Comparison of ENCODE assay signal across 12 cellular contexts in genomic region chrX:40148439-40149285, GRCh38. TPM values are rescaled to one million over a fixed set of nuclear protein-coding genes. Genes with fewer than 3 reads are reported as not detected.
A peak's percentile ranks its signal among the peaks of the same experiment; 100 is the strongest.
DNase-seq lines count a peak whose midpoint lies in the region; ATAC-seq and TF ChIP-seq lines count a peak whose summit lies in the region.
"Had no signal": no experiment of that assay in that cellular context is flagged by ENCODE, and none has a peak within 500 bp of the region (broad histone marks: within the 10 kb centered on the region; RNA-seq: fewer than 3 reads in every experiment).

No MANE protein-coding gene starts in this region.

- H3K27ac Mint-ChIP-seq in memory B cell: no peak overlapping the region
- H3K27ac Mint-ChIP-seq in activated CD4-positive, alpha-beta T cell treated with anti-CD3 and anti-CD28 coated beads, Interleukin-2, amount 10 ng/mL, durations not matched to agents 7 days and 5 days: no peak overlapping the region
- H3K27ac Mint-ChIP-seq: activated CD4-positive, alpha-beta T cell treated with anti-CD3 and anti-CD28 coated beads, Interleukin-2, amount 10 ng/mL, durations not matched to agents 24 days and 14 days had no signal

- TF ChIP-seq CTCF in HL-60 (IDR thresholded peaks at IDR 0.05; ENCODE audit: insufficient read depth, low read length): no peak

- no peaks in the 10 kb centered on the region for H3K36me3 Mint-ChIP-seq in memory B cell
- H3K36me3 Mint-ChIP-seq in activated CD4-positive, alpha-beta T cell treated with anti-CD3 and anti-CD28 coated beads, Interleukin-2, amount 10 ng/mL, durations not matched to agents 7 days and 5 days (ENCODE audit: low read depth): no peaks in the 10 kb centered on the region

- peak overlapping the region; percentile 92 for H3K27ac ChIP-seq in HL-60 (replicated peaks)
- H3K27ac ChIP-seq: tibial nerve had no signal

- no peaks in the 10 kb centered on the region for H3K9me3 Mint-ChIP-seq in memory B cell
- no peaks in the 10 kb centered on the region for H3K9me3 Mint-ChIP-seq in activated CD4-positive, alpha-beta T cell treated with anti-CD3 and anti-CD28 coated beads, Interleukin-2, amount 10 ng/mL, durations not matched to agents 7 days and 5 days
- H3K9me3 Mint-ChIP-seq: activated CD4-positive, alpha-beta T cell treated with anti-CD3 and anti-CD28 coated beads, Interleukin-2, amount 10 ng/mL, durations not matched to agents 24 days and 14 days had no signal

- DNase-seq in CD1c-positive myeloid dendritic cell (ENCODE audit: extremely low spot score) (peak; percentile 37), HL-60 (ENCODE audit: low read depth in 1 of 2, low spot score in 1 of 2) (peak in 1 of 2 experiments; percentile 75), UCSD-AML1 (lab: John Stamatoyannopoulos, UW; ENCODE audit: unreplicated experiment) (peak; percentile 78), memory B cell (ENCODE audit: low spot score in 2 of 2) (no peak), hippocampal formation (lab: John Stamatoyannopoulos, UW) (no peak)
- DNase-seq in activated CD4-positive, alpha-beta T cell treated with anti-CD3 and anti-CD28 coated beads, Interleukin-2, amount 10 ng/mL, durations not matched to agents 7 days and 5 days: no peak
- DNase-seq: activated CD4-positive, alpha-beta T cell treated with anti-CD3 and anti-CD28 coated beads, Interleukin-2, amount 10 ng/mL, durations not matched to agents 24 days and 14 days; NCI-H69; stimulated activated CD4-positive, alpha-beta T cell treated with anti-CD3 and anti-CD28 coated beads, Interleukin-4, amount 100 ng/mL, for 24 hours had no signal

- peaks cover 4% of the 10 kb centered on the region for H3K4me1 Mint-ChIP-seq in memory B cell
- H3K4me1 Mint-ChIP-seq in activated CD4-positive, alpha-beta T cell treated with anti-CD3 and anti-CD28 coated beads, Interleukin-2, amount 10 ng/mL, durations not matched to agents 7 days and 5 days: peaks cover 17% of the 10 kb centered on the region

- H3K27me3 Mint-ChIP-seq in memory B cell: no peaks in the 10 kb centered on the region
- no peaks in the 10 kb centered on the region for H3K27me3 Mint-ChIP-seq in activated CD4-positive, alpha-beta T cell treated with anti-CD3 and anti-CD28 coated beads, Interleukin-2, amount 10 ng/mL, durations not matched to agents 7 days and 5 days

- ATAC-seq in memory B cell (ENCODE audit: low read depth) (no peak), esophagus mucosa (no peak), HG02642 (IDR thresholded peaks at IDR 0.05; ENCODE audit: poor library complexity, unreplicated experiment) (no peak)

- no peaks in the 10 kb centered on the region for H3K27me3 ChIP-seq in HL-60 (ENCODE audit: insufficient read depth, poor library complexity, severe bottlenecking)

- CTCF ChIA-PET in activated CD4-positive, alpha-beta T cell treated with anti-CD3 and anti-CD28 coated beads, Interleukin-2, amount 10 ng/mL, durations not matched to agents 7 days and 5 days (lab: Charles Lee): interaction anchor here (1.3 to 2.3 kb wide), 2 partner anchors 20 to 21 kb away, joined by 3 to 8 read pairs; no protein-coding TSS in a partner anchor

- H3K4me3 ChIP-seq in HL-60 (replicated peaks; ENCODE audit: insufficient read depth, low read length): no peak overlapping the region
- H3K4me3 ChIP-seq: tibial nerve had no signal

- POLR2A ChIA-PET in activated CD4-positive, alpha-beta T cell treated with anti-CD3 and anti-CD28 coated beads, Interleukin-2, amount 10 ng/mL, durations not matched to agents 7 days and 5 days (lab: Charles Lee): no interaction called here

- peak overlapping the region; percentile 39 for H3K4me3 Mint-ChIP-seq in memory B cell
- no peak overlapping the region for H3K4me3 Mint-ChIP-seq in activated CD4-positive, alpha-beta T cell treated with anti-CD3 and anti-CD28 coated beads, Interleukin-2, amount 10 ng/mL, durations not matched to agents 7 days and 5 days
- H3K4me3 Mint-ChIP-seq: activated CD4-positive, alpha-beta T cell treated with anti-CD3 and anti-CD28 coated beads, Interleukin-2, amount 10 ng/mL, durations not matched to agents 24 days and 14 days had no signal

RNA-seq across cellular contexts. Expression of gene BCOR, which starts 50.9 kb away (rescaled TPM):
- total RNA-seq in esophagus mucosa: 16.2 TPM
- 10 to 100 TPM; 53.1 to 54.9 TPM for total RNA-seq in activated CD4-positive, alpha-beta T cell treated with anti-CD3 and anti-CD28 coated beads, Interleukin-2, amount 10 ng/mL, durations not matched to agents 7 days and 5 days

Comparison
In these comparisons a context has a peak if more than half of its experiments do, and no peak if none do; other contexts are left out.
1. DNase-seq: peak in CD1c-positive myeloid dendritic cell (single experiment) and UCSD-AML1 (single experiment); none in memory B cell (0 of 2), activated CD4-positive, alpha-beta T cell treated with anti-CD3 and anti-CD28 coated beads, Interleukin-2, amount 10 ng/mL, durations not matched to agents 7 days and 5 days (single experiment) and hippocampal formation (0 of 2).